ENCODE assay signal across 8 cellular contexts in genomic region chr2:53200072-53200471, GRCh38.
"Had no signal": no experiment of that assay in that cellular context is flagged by ENCODE, and none has a peak within 500 bp of the region (broad histone marks: within the 10 kb centered on the region; RNA-seq: fewer than 3 reads in every experiment).

No MANE protein-coding gene starts in this region.

- DNase-seq: GDM1, GF-D8 had no signal

- ATAC-seq: GM12878 had no signal

- FAIRE-seq: G401.6, GM12878, GM12891, GM12892, GM18507, GM19239 had no signal

- H3K4me3 ChIP-seq: GM12878 had no signal
